In genomic region chr12:65306603-65307501, GRCh38 we compare ENCODE assay signal across 9 cellular contexts. TPM values are rescaled to one million over a fixed set of nuclear protein-coding genes. Genes with fewer than 3 reads are reported as not detected.
DNase-seq lines count a peak whose midpoint lies in the region; ATAC-seq and TF ChIP-seq lines count a peak whose summit lies in the region.
"Had no signal": no experiment of that assay in that cellular context is flagged by ENCODE, and none has a peak within 500 bp of the region (broad histone marks: within the 10 kb centered on the region; RNA-seq: fewer than 3 reads in every experiment).

No MANE protein-coding gene starts in this region.

- H3K27me3 ChIP-seq in spleen (replicated peaks in 1 of 7) = no peaks in the 10 kb centered on the region

- no peaks in the 10 kb centered on the region for H3K9me3 Mint-ChIP-seq in activated naive CD4-positive, alpha-beta T cell treated with anti-CD3 and anti-CD28 coated beads, Interleukin-2, amount 10 ng/mL, durations not matched to agents 7 days and 5 days

- H3K4me1 Mint-ChIP-seq in activated naive CD4-positive, alpha-beta T cell treated with anti-CD3 and anti-CD28 coated beads, Interleukin-2, amount 10 ng/mL, durations not matched to agents 7 days and 5 days = no peaks in the 10 kb centered on the region

- H3K27me3 Mint-ChIP-seq in activated naive CD4-positive, alpha-beta T cell treated with anti-CD3 and anti-CD28 coated beads, Interleukin-2, amount 10 ng/mL, durations not matched to agents 7 days and 5 days = peaks cover 7% of the 10 kb centered on the region

- no peak for TF ChIP-seq POLR2A in spleen (IDR thresholded peaks at IDR 0.05)

- CTCF ChIA-PET in activated naive CD4-positive, alpha-beta T cell treated with anti-CD3 and anti-CD28 coated beads, Interleukin-2, amount 10 ng/mL, durations not matched to agents 7 days and 5 days (lab: Charles Lee) = no interaction called here

- WGBS in spleen, 5 donors = 24 to 37% (median 32%) methylated on average over 8 of the region's 8 CpGs

- DNase-seq in ELR (ENCODE audit: low read depth) (peak; percentile 86), LNCaP clone FGC (ENCODE audit: low read depth) (no peak), UCSD-AML1 (lab: John Stamatoyannopoulos, UW; ENCODE audit: unreplicated experiment) (peak; percentile 8), left cardiac atrium (peak; percentile 55), spleen (peak; percentile 74)
- DNase-seq in activated naive CD4-positive, alpha-beta T cell treated with anti-CD3 and anti-CD28 coated beads, Interleukin-2, amount 10 ng/mL, durations not matched to agents 7 days and 5 days = no peak

- no peak overlapping the region for H3K27ac ChIP-seq in spleen

- TF ChIP-seq CTCF in LNCaP clone FGC (IDR thresholded peaks at IDR 0.05; ENCODE audit: control insufficient read depth, extremely low read depth, insufficient read depth) (peak; percentile 60), spleen (IDR thresholded peaks at IDR 0.05 in 8 of 11, conservative IDR thresholded peaks at IDR 0.05 in 3 of 11) (peak in 6 of 11 experiments; percentile 15 to 44 (median 28))

- no peak overlapping the region for H3K4me3 Mint-ChIP-seq in activated naive CD4-positive, alpha-beta T cell treated with anti-CD3 and anti-CD28 coated beads, Interleukin-2, amount 10 ng/mL, durations not matched to agents 7 days and 5 days

- no peaks in the 10 kb centered on the region for H3K9me3 ChIP-seq in spleen

- no peaks in the 10 kb centered on the region for H3K36me3 ChIP-seq in spleen

- peak; percentile 82 to 84 for ATAC-seq in left cardiac atrium
- ATAC-seq in HG02759 (IDR thresholded peaks at IDR 0.05; ENCODE audit: unreplicated experiment) = no peak
- no peak for ATAC-seq in HG03460 (IDR thresholded peaks at IDR 0.05; ENCODE audit: unreplicated experiment)

- intact Hi-C loops in left cardiac atrium (cut with DNase I) (no loop called here), spleen (cut with DNase I; ENCODE audit: low total_unique reads) (no loop called here)

- no peaks in the 10 kb centered on the region for H3K36me3 Mint-ChIP-seq in activated naive CD4-positive, alpha-beta T cell treated with anti-CD3 and anti-CD28 coated beads, Interleukin-2, amount 10 ng/mL, durations not matched to agents 7 days and 5 days

- H3K4me1 ChIP-seq in spleen = peaks cover 9 to 32% (median 25%) of the 10 kb centered on the region in 6 donors

- no peak overlapping the region for H3K27ac Mint-ChIP-seq in activated naive CD4-positive, alpha-beta T cell treated with anti-CD3 and anti-CD28 coated beads, Interleukin-2, amount 10 ng/mL, durations not matched to agents 7 days and 5 days

- H3K4me3 ChIP-seq in LNCaP clone FGC (ENCODE audit: low read depth, low read length) (no peak overlapping the region), spleen (no peak overlapping the region)

RNA-seq across cellular contexts. Expression of gene MSRB3, which starts 28.4 kb away (rescaled TPM):
- total RNA-seq in left cardiac atrium = 100 to 1,000 TPM; 146 to 151 TPM
- 10 to 100 TPM; 11.1 to 64.4 (median 23.4) TPM for total RNA-seq in spleen
- polyA plus RNA-seq in spleen = 1 to 10 TPM; 4.3 to 6.6 (median 4.5) TPM
- total RNA-seq: activated CD8-positive, alpha-beta memory T cell treated with anti-CD3 and anti-CD28 coated beads for 36 hours had no signal

Comparison
In these comparisons a context has a peak if more than half of its experiments do, and no peak if none do; other contexts are left out.
1. DNase-seq: peak in ELR (single experiment), UCSD-AML1 (single experiment), left cardiac atrium (single experiment) and spleen (single experiment); none in LNCaP clone FGC (single experiment) and activated naive CD4-positive, alpha-beta T cell treated with anti-CD3 and anti-CD28 coated beads, Interleukin-2, amount 10 ng/mL, durations not matched to agents 7 days and 5 days (single experiment).
2. ATAC-seq: peak in left cardiac atrium (2 of 2); none in HG02759 (single experiment) and HG03460 (single experiment).